Comparison of ENCODE assay signal across 7 cellular contexts in genomic region chr3:160629491-160629890, GRCh38. TPM values are rescaled to one million over a fixed set of nuclear protein-coding genes. Genes with fewer than 3 reads are reported as not detected.
"Had no signal": no experiment of that assay in that cellular context is flagged by ENCODE, and none has a peak within 500 bp of the region (broad histone marks: within the 10 kb centered on the region; RNA-seq: fewer than 3 reads in every experiment).

No MANE protein-coding gene starts in this region.

- DNase-seq: GM23248, GOT3, H7, HFFc6, KBM-7 had no signal

- H3K27ac ChIP-seq: GM23248, HL-60 had no signal

- H3K4me3 ChIP-seq: GM23248, HAP-1 had no signal

- H3K4me1 ChIP-seq: HAP-1 had no signal

- H3K9me3 ChIP-seq: HAP-1 had no signal

- H3K36me3 ChIP-seq: HAP-1 had no signal

RNA-seq across cellular contexts. Expression of gene ARL14, which starts 47.5 kb away (rescaled TPM):
- total RNA-seq: GM23248 had no signal
